In the genomic region with DNA sequence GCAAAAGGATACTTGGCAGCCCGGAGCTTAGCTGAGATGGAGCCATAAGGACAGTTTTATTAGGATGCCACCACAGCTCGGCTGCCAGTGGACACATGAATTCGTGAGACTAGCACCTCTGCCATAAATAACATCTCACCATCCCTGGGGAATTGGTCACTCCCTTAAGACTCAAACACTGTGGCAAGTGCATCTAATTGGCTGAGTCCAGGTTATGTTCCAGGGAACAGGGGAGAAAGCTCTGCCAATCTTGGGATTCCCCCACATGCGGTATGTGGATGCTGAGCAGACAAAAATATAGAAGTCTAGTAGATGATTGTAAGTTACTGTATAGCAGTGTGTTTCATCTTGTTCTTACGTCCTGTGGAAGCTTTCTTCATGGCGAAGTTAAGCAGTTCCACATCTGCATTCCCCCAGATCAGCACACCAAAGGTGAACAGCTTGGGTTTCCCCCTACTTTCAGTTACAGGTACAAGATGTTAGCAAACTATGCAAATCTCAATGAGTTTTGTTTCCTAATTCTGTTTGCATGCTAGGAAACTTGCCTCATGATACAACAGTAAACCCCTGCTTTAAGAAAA, we compare ENCODE assay signal across 10 cellular contexts.
DNase-seq lines count a peak whose midpoint lies in the region; ATAC-seq and TF ChIP-seq lines count a peak whose summit lies in the region.
"Had no signal": no experiment of that assay in that cellular context is flagged by ENCODE, and none has a peak within 500 bp of the region (broad histone marks: within the 10 kb centered on the region; RNA-seq: fewer than 3 reads in every experiment).

No MANE protein-coding gene starts in this region.

- TF ChIP-seq CTCF in esophagus muscularis mucosa (IDR thresholded peaks at IDR 0.05) (no peak), lower leg skin (IDR thresholded peaks at IDR 0.05) (no peak)

- TF ChIP-seq POLR2A in esophagus muscularis mucosa (IDR thresholded peaks at IDR 0.05; ENCODE audit: low read depth) = no peak
- no peak for TF ChIP-seq POLR2A in lower leg skin (IDR thresholded peaks at IDR 0.05)

- H3K27ac ChIP-seq in esophagus muscularis mucosa (replicated peaks in 1 of 4) = peak overlapping the region; percentile 88 to 94 (median 92)
- H3K27ac ChIP-seq: testis had no signal

- H3K4me3 ChIP-seq in esophagus muscularis mucosa (no peak overlapping the region), lower leg skin (ENCODE audit: low read depth, poor library complexity, severe bottlenecking) (no peak overlapping the region)
- H3K4me3 ChIP-seq: testis had no signal

- 67% methylated on average over 6 of the region's 6 CpGs for WGBS in esophagus muscularis mucosa
- WGBS in lower leg skin, 2 donors = 86 to 88% methylated on average over 6 of the region's 6 CpGs

- DNase-seq in esophagus muscularis mucosa (ENCODE audit: extremely low spot score) (no peak), SKM-1 (lab: John Stamatoyannopoulos, UW; ENCODE audit: unreplicated experiment) (no peak), lower leg skin (ENCODE audit: low spot score in 2 of 2) (no peak), AG08396 (ENCODE audit: low spot score) (no peak)
- DNase-seq in stimulated activated CD4-positive, alpha-beta T cell treated with anti-CD3 and anti-CD28 coated beads, Interleukin-4, amount 100 ng/mL, for 24 hours = no peak
- DNase-seq: NCI-H2081 treated with DMSO at 0.1 percent for 48 hours, testis had no signal

- no peaks in the 10 kb centered on the region for H3K27me3 ChIP-seq in esophagus muscularis mucosa
- H3K27me3 ChIP-seq: testis had no signal

- intact Hi-C loops in esophagus muscularis mucosa (cut with DNase I) (no loop called here), lower leg skin (cut with DNase I; ENCODE audit: low total_unique reads) (no loop called here)

- ATAC-seq in GM18499 (IDR thresholded peaks at IDR 0.05; ENCODE audit: insufficient read depth, unreplicated experiment) (peak; percentile 76), GM19452 (IDR thresholded peaks at IDR 0.05; ENCODE audit: unreplicated experiment) (peak; percentile 80), HG03097 (IDR thresholded peaks at IDR 0.05; ENCODE audit: low FRiP score, unreplicated experiment) (peak; percentile 73)

- H3K36me3 ChIP-seq in esophagus muscularis mucosa = no peaks in the 10 kb centered on the region

- no peaks in the 10 kb centered on the region for H3K9me3 ChIP-seq in esophagus muscularis mucosa
- H3K9me3 ChIP-seq: testis had no signal

- TF ChIP-seq EP300 in esophagus muscularis mucosa (IDR thresholded peaks at IDR 0.05) = no peak

- peaks cover 34 to 84% (median 75%) of the 10 kb centered on the region in 4 donors for H3K4me1 ChIP-seq in esophagus muscularis mucosa
- H3K4me1 ChIP-seq: testis had no signal
